27 cellular contexts compared by ENCODE assay signal in genomic region chr6:145295746-145296145, GRCh38.
"Had no signal": no experiment of that assay in that cellular context is flagged by ENCODE, and none has a peak within 500 bp of the region (broad histone marks: within the 10 kb centered on the region; RNA-seq: fewer than 3 reads in every experiment).

No MANE protein-coding gene starts in this region.

- H3K9me3 Mint-ChIP-seq: stimulated activated effector memory CD8-positive, alpha-beta T cell treated with anti-CD3 and anti-CD28 coated beads, Interleukin-12 subunit alpha, Interleukin-12 subunit beta, amount 100 ng/mL, for 72 hours had no signal

- H3K27ac Mint-ChIP-seq: natural killer cell; nephron; progenitor cell of endocrine pancreas; stimulated activated effector memory CD8-positive, alpha-beta T cell treated with anti-CD3 and anti-CD28 coated beads, Interleukin-12 subunit alpha, Interleukin-12 subunit beta, amount 100 ng/mL, for 72 hours; stimulated activated naive B cell treated with anti-CD40 and anti-IgM and Interleukin-4, amounts not matched to agents 10 μg/mL and 1 μg/mL and 100 μg/mL, for 72 hours; stimulated activated naive CD8-positive, alpha-beta T cell treated with anti-CD3 and anti-CD28 coated beads, Interleukin-15, Interleukin-2, amounts not matched to agents 100 ng/mL and 50 ng/mL, for 24 hours had no signal

- H3K4me3 Mint-ChIP-seq: natural killer cell; nephron; stimulated activated effector memory CD8-positive, alpha-beta T cell treated with anti-CD3 and anti-CD28 coated beads, Interleukin-12 subunit alpha, Interleukin-12 subunit beta, amount 100 ng/mL, for 72 hours; stimulated activated naive B cell treated with anti-CD40 and anti-IgM and Interleukin-4, amounts not matched to agents 10 μg/mL and 1 μg/mL and 100 μg/mL, for 72 hours; stimulated activated naive CD8-positive, alpha-beta T cell treated with anti-CD3 and anti-CD28 coated beads, Interleukin-15, Interleukin-2, amounts not matched to agents 100 ng/mL and 50 ng/mL, for 24 hours had no signal

- H3K4me1 ChIP-seq: pancreas, psoas muscle, right lobe of liver, sigmoid colon, stomach, thyroid gland, tibial nerve, upper lobe of left lung, vagina had no signal

- H3K27me3 Mint-ChIP-seq: progenitor cell of endocrine pancreas; stimulated activated naive B cell treated with anti-CD40 and anti-IgM and Interleukin-4, amounts not matched to agents 10 μg/mL and 1 μg/mL and 100 μg/mL, for 72 hours; stimulated activated naive CD8-positive, alpha-beta T cell treated with anti-CD3 and anti-CD28 coated beads, Interleukin-15, Interleukin-2, amounts not matched to agents 100 ng/mL and 50 ng/mL, for 24 hours had no signal

- H3K9me3 ChIP-seq: neutrophil, pancreas, psoas muscle, right lobe of liver, sigmoid colon, stomach, thoracic aorta, thyroid gland, tibial nerve, upper lobe of left lung, vagina had no signal

- ATAC-seq: natural killer cell; pancreas; psoas muscle; right cardiac atrium; right lobe of liver; stimulated activated effector memory CD8-positive, alpha-beta T cell treated with anti-CD3 and anti-CD28 coated beads, Interleukin-12 subunit alpha, Interleukin-12 subunit beta, amount 100 ng/mL, for 72 hours; stimulated activated naive B cell treated with anti-CD40 and anti-IgM and Interleukin-4, amounts not matched to agents 10 μg/mL and 1 μg/mL and 100 μg/mL, for 72 hours had no signal

- H3K4me1 Mint-ChIP-seq: natural killer cell; nephron; stimulated activated effector memory CD8-positive, alpha-beta T cell treated with anti-CD3 and anti-CD28 coated beads, Interleukin-12 subunit alpha, Interleukin-12 subunit beta, amount 100 ng/mL, for 72 hours; stimulated activated naive B cell treated with anti-CD40 and anti-IgM and Interleukin-4, amounts not matched to agents 10 μg/mL and 1 μg/mL and 100 μg/mL, for 72 hours had no signal

- H3K36me3 ChIP-seq: neutrophil, pancreas, right lobe of liver, sigmoid colon, stomach, thoracic aorta, thyroid gland, tibial nerve, upper lobe of left lung, vagina had no signal

- DNase-seq: natural killer cell; nucleus accumbens; pancreas; posterior cingulate gyrus; psoas muscle; right cardiac atrium; right lobe of liver; sigmoid colon; small intestine; stimulated activated CD4-positive, alpha-beta T cell treated with anti-CD3 and anti-CD28 coated beads, Interleukin-15, amount 100 ng/mL, for 24 hours; stimulated activated CD4-positive, alpha-beta T cell treated with anti-CD3 and anti-CD28 coated beads, Interleukin-2, amount 100 ng/mL, for 24 hours; stimulated activated CD4-positive, alpha-beta T cell treated with anti-CD3 and anti-CD28 coated beads, Interleukin-2, amount 100 ng/mL, for 48 hours; stimulated activated CD4-positive, alpha-beta T cell treated with anti-CD3 and anti-CD28 coated beads, Interleukin-4, amount 100 ng/mL, for 24 hours; stimulated activated naive B cell treated with anti-CD40 and anti-IgM and Interleukin-4, amounts not matched to agents 10 μg/mL and 1 μg/mL and 100 μg/mL, for 72 hours; stimulated activated naive CD4-positive, alpha-beta T cell treated with Interleukin-2 at 50 U/mL for 16 hours; stomach; thyroid gland; trophoblast cell; upper lobe of left lung had no signal

- H3K36me3 Mint-ChIP-seq: natural killer cell; stimulated activated effector memory CD8-positive, alpha-beta T cell treated with anti-CD3 and anti-CD28 coated beads, Interleukin-12 subunit alpha, Interleukin-12 subunit beta, amount 100 ng/mL, for 72 hours; stimulated activated naive B cell treated with anti-CD40 and anti-IgM and Interleukin-4, amounts not matched to agents 10 μg/mL and 1 μg/mL and 100 μg/mL, for 72 hours had no signal

- H3K27ac ChIP-seq: neutrophil, pancreas, psoas muscle, right lobe of liver, sigmoid colon, stomach, thoracic aorta, thyroid gland, tibial nerve, upper lobe of left lung, vagina had no signal

- H3K4me3 ChIP-seq: pancreas, psoas muscle, right lobe of liver, sigmoid colon, stomach, thoracic aorta, thyroid gland, tibial nerve, upper lobe of left lung, vagina had no signal

- H3K27me3 ChIP-seq: neutrophil, pancreas, right lobe of liver, sigmoid colon, stomach, thyroid gland, tibial nerve, upper lobe of left lung, vagina had no signal
